ENCODE assay signal across 13 cellular contexts in genomic region chr16:78364501-78364900, GRCh38.
"Had no signal": no experiment of that assay in that cellular context is flagged by ENCODE, and none has a peak within 500 bp of the region (broad histone marks: within the 10 kb centered on the region; RNA-seq: fewer than 3 reads in every experiment).

No MANE protein-coding gene starts in this region.

- ATAC-seq: activated CD4-positive, alpha-beta T cell treated with anti-CD3 and anti-CD28 coated beads for 36 hours; activated CD8-positive, alpha-beta T cell treated with anti-CD3 and anti-CD28 coated beads for 36 hours; esophagus mucosa; natural killer cell treated with Interleukin-12 subunit alpha and Interleukin-12 subunit beta and Interleukin-15 and Interleukin-18, amount 100 ng/mL, for 72 hours; stimulated activated memory B cell treated with anti-CD40 and anti-IgM and Interleukin-4, amounts not matched to agents 10 μg/mL and 1 μg/mL and 100 μg/mL, for 72 hours had no signal

- H3K27ac ChIP-seq: left ventricle myocardium inferior had no signal

- H3K36me3 ChIP-seq: left ventricle myocardium inferior had no signal

- FAIRE-seq: colon, kidney had no signal

- DNase-seq: activated CD4-positive, alpha-beta T cell treated with anti-CD3 and anti-CD28 coated beads for 36 hours; activated CD8-positive, alpha-beta T cell treated with anti-CD3 and anti-CD28 coated beads for 36 hours; activated effector memory CD4-positive, alpha-beta T cell treated with anti-CD3 and anti-CD28 coated beads, Interleukin-2, amount 50 U/mL, for 16 hours; activated T-cell treated with anti-CD3 and anti-CD28 coated beads, Interleukin-2, amount 50 U/mL, for 48 hours; amniotic stem cell; hypothalamus; kidney; left ventricle myocardium inferior; stimulated activated CD4-positive, alpha-beta T cell treated with anti-CD3 and anti-CD28 coated beads, Interleukin-2, amount 100 ng/mL, for 48 hours had no signal

- H3K4me3 ChIP-seq: left ventricle myocardium inferior had no signal

- H3K9me3 ChIP-seq: left ventricle myocardium inferior had no signal
